ENCODE assay signal across 1 cellular context in the genomic region with DNA sequence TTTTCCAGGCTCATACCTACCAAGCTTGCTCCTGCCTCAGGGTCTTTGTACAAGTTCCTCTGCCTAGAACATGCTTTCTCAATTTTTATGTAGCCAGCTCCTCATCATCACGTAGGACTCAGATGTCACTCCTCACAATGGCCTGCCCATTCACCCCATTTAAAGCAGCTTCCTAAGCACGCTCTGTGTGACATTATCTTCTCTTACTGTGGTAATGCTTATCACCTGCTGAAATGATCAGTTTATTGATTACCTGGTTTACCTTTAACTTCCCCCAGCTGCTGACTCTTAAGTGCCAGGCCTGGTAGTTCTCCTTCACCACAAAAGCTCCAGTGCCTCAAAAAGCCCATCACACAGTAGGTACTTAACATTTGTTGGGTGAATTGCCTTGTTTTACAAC.
TF ChIP-seq lines count a peak whose summit lies in the region.

No MANE protein-coding gene starts in this region.

TF ChIP-seq in HepG2, 621 proteins besides CTCF, POLR2A, EP300 and RAD21 (continued from another document):
- TF ChIP-seq, protein P1, sequence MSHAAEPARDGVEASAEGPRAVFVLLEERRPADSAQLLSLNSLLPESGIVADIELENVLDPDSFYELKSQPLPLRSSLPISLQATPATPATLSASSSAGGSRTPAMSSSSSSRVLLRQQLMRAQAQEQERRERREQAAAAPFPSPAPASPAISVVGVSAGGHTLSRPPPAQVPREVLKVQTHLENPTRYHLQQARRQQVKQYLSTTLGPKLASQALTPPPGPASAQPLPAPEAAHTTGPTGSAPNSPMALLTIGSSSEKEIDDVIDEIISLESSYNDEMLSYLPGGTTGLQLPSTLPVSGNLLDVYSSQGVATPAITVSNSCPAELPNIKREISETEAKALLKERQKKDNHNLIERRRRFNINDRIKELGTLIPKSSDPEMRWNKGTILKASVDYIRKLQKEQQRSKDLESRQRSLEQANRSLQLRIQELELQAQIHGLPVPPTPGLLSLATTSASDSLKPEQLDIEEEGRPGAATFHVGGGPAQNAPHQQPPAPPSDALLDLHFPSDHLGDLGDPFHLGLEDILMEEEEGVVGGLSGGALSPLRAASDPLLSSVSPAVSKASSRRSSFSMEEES (CRISPR knock-in tag; IDR thresholded peaks at IDR 0.05): no peak
- no peak for TF ChIP-seq PHF20 (CRISPR knock-in tag; IDR thresholded peaks at IDR 0.05)
- TF ChIP-seq TBP (CRISPR knock-in tag; IDR thresholded peaks at IDR 0.05): no peak
